Comparison of ENCODE assay signal across 1 cellular context in the genomic region with DNA sequence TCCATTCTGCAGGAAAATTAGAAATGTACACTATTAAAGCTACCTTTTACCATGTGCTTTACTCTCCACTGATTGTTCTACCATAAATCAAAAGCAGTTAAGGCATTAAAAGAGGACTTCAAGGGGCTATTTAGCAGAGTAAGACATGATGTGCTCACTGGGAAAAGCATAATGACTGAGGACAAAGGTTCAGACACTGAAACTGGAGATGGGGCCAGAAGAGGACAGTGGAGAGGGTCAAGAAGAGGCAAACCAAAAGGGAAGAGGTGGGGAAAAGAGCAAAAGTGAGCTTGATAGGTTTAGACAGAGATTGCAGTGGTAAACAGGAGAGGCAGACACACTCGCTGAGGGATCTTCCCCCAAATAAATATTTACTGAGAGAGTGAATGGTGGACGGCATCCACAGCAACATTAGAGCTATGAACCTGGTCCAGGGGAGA.
TF ChIP-seq lines count a peak whose summit lies in the region.

No MANE protein-coding gene starts in this region.

TF ChIP-seq in HepG2, 621 proteins besides CTCF, POLR2A, EP300 and RAD21:
- TF ChIP-seq FOXA1 (IDR thresholded peaks at IDR 0.05), result no peak
- 0 out of 2 replicates have a peak, but pooled peaks have one; percentile 14 for TF ChIP-seq FOXA1 (CRISPR knock-in tag; IDR thresholded peaks at IDR 0.05)
- no peak for TF ChIP-seq ZBTB38 (CRISPR knock-in tag; IDR thresholded peaks at IDR 0.05)
